In the genomic region with DNA sequence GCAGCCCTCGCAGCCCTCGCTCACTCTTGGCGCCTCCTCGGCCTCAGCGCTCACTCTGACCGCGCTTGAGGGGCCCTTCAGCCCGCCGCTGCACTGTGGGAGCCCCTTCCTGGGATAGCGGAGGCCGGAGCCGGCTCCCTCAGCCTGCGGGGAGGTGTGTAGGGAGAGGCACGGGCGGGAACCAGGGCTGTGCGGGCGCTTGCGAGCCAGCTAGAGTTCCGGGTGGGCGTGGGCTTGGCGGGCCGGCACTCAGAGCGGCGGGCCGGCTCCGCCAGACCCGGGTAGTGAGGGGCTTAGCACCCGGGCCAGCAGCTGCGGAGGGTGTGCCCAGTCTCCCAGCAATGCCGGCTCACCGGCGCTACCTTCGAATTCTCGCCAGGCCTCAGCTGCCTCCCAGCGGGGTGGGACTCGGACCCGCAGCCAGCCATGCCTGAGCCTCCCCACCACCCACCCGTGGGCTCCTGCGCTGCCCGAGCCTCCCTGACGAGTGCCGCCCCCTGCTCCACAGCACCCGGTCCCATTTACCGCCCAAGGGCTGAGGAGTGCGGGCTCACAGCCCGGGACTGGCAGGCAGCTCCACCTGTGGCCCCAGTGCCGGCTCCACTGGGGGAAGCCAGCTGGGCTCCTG, we compare ENCODE assay signal across 22 cellular contexts. TPM values are rescaled to one million over a fixed set of nuclear protein-coding genes. Genes with fewer than 3 reads are reported as not detected.
DNase-seq lines count a peak whose midpoint lies in the region; TF ChIP-seq lines count a peak whose summit lies in the region.
"Had no signal": no experiment of that assay in that cellular context is flagged by ENCODE, and none has a peak within 500 bp of the region (broad histone marks: within the 10 kb centered on the region; RNA-seq: fewer than 3 reads in every experiment).

No MANE protein-coding gene starts in this region.

- H3K4me2 ChIP-seq in hepatocyte, result peak overlapping the region; percentile 97

- TF ChIP-seq CTCF in C4-2B (conservative IDR thresholded peaks at IDR 0.05), result no peak
- TF ChIP-seq CTCF in LNCaP clone FGC (IDR thresholded peaks at IDR 0.05; ENCODE audit: control insufficient read depth, extremely low read depth, insufficient read depth), result no peak
- no peak for TF ChIP-seq CTCF in hepatocyte (IDR thresholded peaks at IDR 0.05; ENCODE audit: poor library complexity)
- TF ChIP-seq CTCF in nephron progenitor cell (IDR thresholded peaks at IDR 0.05), result no peak

- H3K36me3 Mint-ChIP-seq in nephron progenitor cell (ENCODE audit: low read depth), result peaks cover 22% of the 10 kb centered on the region
- H3K36me3 Mint-ChIP-seq: IgD-negative memory B cell; stimulated activated naive B cell treated with anti-CD40 and anti-IgM and Interleukin-4, amounts not matched to agents 10 μg/mL and 1 μg/mL and 100 μg/mL, for 72 hours had no signal

- peak overlapping the region; percentile 99 for H3K27ac ChIP-seq in C4-2B
- H3K27ac ChIP-seq in hepatocyte, result no peak overlapping the region
- H3K27ac ChIP-seq: adrenal gland, neutrophil, Peyer's patch had no signal

- no peaks in the 10 kb centered on the region for H3K9me3 Mint-ChIP-seq in nephron progenitor cell
- H3K9me3 Mint-ChIP-seq: activated CD8-positive, alpha-beta T cell treated with anti-CD3 and anti-CD28 coated beads for 36 hours had no signal

- no peaks in the 10 kb centered on the region for H4K20me1 ChIP-seq in hepatocyte (ENCODE audit: insufficient read depth, poor library complexity, severe bottlenecking)

- no peaks in the 10 kb centered on the region for H3K27me3 Mint-ChIP-seq in nephron progenitor cell (ENCODE audit: low read depth, poor library complexity)

- WGBS in hepatocyte (ENCODE audit: low lambda C conversion rate, missing lambda C conversion rate), result 84% methylated on average over 39 of the region's 47 CpGs

- H3K4me3 Mint-ChIP-seq in nephron progenitor cell, result peak overlapping the region; percentile 95
- H3K4me3 Mint-ChIP-seq: IgD-negative memory B cell had no signal

- peaks cover 4% of the 10 kb centered on the region for H3K9me2 ChIP-seq in hepatocyte (replicated peaks; ENCODE audit: insufficient read depth)
- H3K9me2 ChIP-seq: SK-N-SH had no signal

- peak overlapping the region; percentile 98 for H2AFZ ChIP-seq in hepatocyte

- no peaks in the 10 kb centered on the region for H3K27me3 ChIP-seq in hepatocyte
- H3K27me3 ChIP-seq: adrenal gland, Peyer's patch had no signal

- peaks cover 9% of the 10 kb centered on the region for H3K4me1 ChIP-seq in hepatocyte (ENCODE audit: insufficient read depth)
- H3K4me1 ChIP-seq: Caco-2 had no signal

- H3K4me3 ChIP-seq in LNCaP clone FGC (ENCODE audit: low read depth, low read length), result peak overlapping the region; percentile 82
- H3K4me3 ChIP-seq in hepatocyte, result no peak overlapping the region
- H3K4me3 ChIP-seq: adrenal gland, mucosa of descending colon had no signal

- H3K79me2 ChIP-seq in hepatocyte, result peaks cover 11% of the 10 kb centered on the region

- DNase-seq in LNCaP clone FGC (ENCODE audit: low read depth) (no peak), hepatocyte (ENCODE audit: low spot score) (peak; percentile 13), nephron progenitor cell (peak; percentile 20), T1000 (lab: John Stamatoyannopoulos, UW) (no peak), NCI-H2081 (lab: John Stamatoyannopoulos, UW) (no peak)
- no peak for DNase-seq in activated CD8-positive, alpha-beta memory T cell treated with anti-CD3 and anti-CD28 coated beads, Interleukin-2, amount 50 U/mL, for 48 hours
- DNase-seq in activated CD4-positive, alpha-beta T cell treated with anti-CD3 and anti-CD28 coated beads, Interleukin-2, amount 50 U/mL, for 4 hours, result no peak
- DNase-seq: activated CD8-positive, alpha-beta T cell treated with anti-CD3 and anti-CD28 coated beads for 36 hours; adrenal gland; Caco-2; cortex of kidney; NCI-H1436; NK-92 treated with Interleukin-12 subunit alpha and Interleukin-12 subunit beta, amount 100 ng/mL, for 24 hours; Peyer's patch; stimulated activated CD4-positive, alpha-beta T cell treated with anti-CD3 and anti-CD28 coated beads, Interleukin-2, amount 100 ng/mL, for 48 hours; stimulated activated naive B cell treated with anti-CD40 and anti-IgM and Interleukin-4, amounts not matched to agents 10 μg/mL and 1 μg/mL and 100 μg/mL, for 72 hours had no signal

- H3K36me3 ChIP-seq in hepatocyte (replicated peaks; ENCODE audit: insufficient read depth, low read depth), result no peaks in the 10 kb centered on the region
- H3K36me3 ChIP-seq: adrenal gland, neutrophil, Peyer's patch had no signal

- peaks cover 51% of the 10 kb centered on the region for H3K4me1 Mint-ChIP-seq in nephron progenitor cell

- H3K27ac Mint-ChIP-seq in nephron progenitor cell, result no peak overlapping the region
- H3K27ac Mint-ChIP-seq: activated CD8-positive, alpha-beta T cell treated with anti-CD3 and anti-CD28 coated beads for 36 hours; IgD-negative memory B cell; stimulated activated naive B cell treated with anti-CD40 and anti-IgM and Interleukin-4, amounts not matched to agents 10 μg/mL and 1 μg/mL and 100 μg/mL, for 72 hours had no signal

- no peaks in the 10 kb centered on the region for H3K9me3 ChIP-seq in hepatocyte (ENCODE audit: low read depth)
- H3K9me3 ChIP-seq: adrenal gland, Caco-2, mucosa of descending colon, neutrophil, Peyer's patch, SK-N-SH had no signal

RNA-seq across cellular contexts. Expression of a gene that starts 1.4 kb away (rescaled TPM):
- 8.6 and 10.3 TPM in 2 replicates for total RNA-seq in hepatocyte
- 10.8 and 11.1 TPM in 2 replicates for polyA plus RNA-seq in hepatocyte
- total RNA-seq: activated CD8-positive, alpha-beta T cell treated with anti-CD3 and anti-CD28 coated beads for 36 hours; T-helper 2 cell treated with Interferon-gamma antibody and Interleukin-4, amounts not matched to agents 100 ng/mL and 5 ng/mL, for 36 hours had no signal
- polyA plus RNA-seq: IgD-negative memory B cell had no signal

Comparison
In these comparisons a context has a peak if more than half of its experiments do, and no peak if none do; other contexts are left out.
1. DNase-seq: peak in hepatocyte (single experiment) and nephron progenitor cell (single experiment); none in LNCaP clone FGC (single experiment), activated CD8-positive, alpha-beta memory T cell treated with anti-CD3 and anti-CD28 coated beads, Interleukin-2, amount 50 U/mL, for 48 hours (single experiment), T1000 (single experiment), activated CD4-positive, alpha-beta T cell treated with anti-CD3 and anti-CD28 coated beads, Interleukin-2, amount 50 U/mL, for 4 hours (0 of 2) and NCI-H2081 (0 of 2).